1 cellular context compared by ENCODE assay signal in the genomic region with DNA sequence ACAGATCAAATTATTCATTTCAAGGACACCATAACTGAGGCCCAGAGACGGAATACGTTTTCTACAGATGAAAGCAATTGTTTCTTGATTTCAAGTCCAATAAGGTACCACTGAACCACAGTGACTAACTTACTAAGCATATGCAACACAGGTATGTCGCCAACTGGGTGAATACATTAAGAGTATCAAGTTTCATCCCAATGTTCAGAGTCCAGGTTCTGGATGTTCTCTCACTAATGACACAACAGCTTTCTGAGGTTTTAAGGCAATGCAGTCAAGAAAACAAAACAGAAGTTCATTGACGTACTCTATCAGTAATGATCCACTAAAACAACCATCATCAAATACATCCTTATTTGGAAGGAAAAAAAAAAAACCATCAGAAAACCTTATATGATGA.
A peak's percentile ranks its signal among the peaks of the same experiment; 100 is the strongest.
TF ChIP-seq lines count a peak whose summit lies in the region.

No MANE protein-coding gene starts in this region.

TF ChIP-seq in HepG2, 621 proteins besides CTCF, POLR2A, EP300 and RAD21 (continued from another document):
- TF ChIP-seq FOXO1 (CRISPR knock-in tag; IDR thresholded peaks at IDR 0.05) (peak; percentile 15; the same call in 1 of the 2 replicates), PPARG (CRISPR knock-in tag; conservative IDR thresholded peaks at IDR 0.05) (peak; percentile 69; the same call in 1 of the 2 replicates), LCORL (IDR thresholded peaks at IDR 0.05) (no peak), LCORL (CRISPR knock-in tag; IDR thresholded peaks at IDR 0.05) (0 out of 2 replicates have a peak, but pooled peaks have one; percentile 18), NFIC (IDR thresholded peaks at IDR 0.05; ENCODE audit: low read length) (0 out of 2 replicates have a peak, but pooled peaks have one; percentile 21), ZMYM4 (CRISPR knock-in tag; IDR thresholded peaks at IDR 0.05) (peak; percentile 50; the same call in 1 of the 2 replicates)
TF ChIP-seq in HepG2: peak in this region for 52.
